In genomic region chr20:20215976-20216727, GRCh38 we compare ENCODE assay signal across 13 cellular contexts.
DNase-seq lines count a peak whose midpoint lies in the region; ATAC-seq and TF ChIP-seq lines count a peak whose summit lies in the region.
"Had no signal": no experiment of that assay in that cellular context is flagged by ENCODE, and none has a peak within 500 bp of the region (broad histone marks: within the 10 kb centered on the region; RNA-seq: fewer than 3 reads in every experiment).

No MANE protein-coding gene starts in this region.

- H3K9me3 Mint-ChIP-seq in T-cell: peaks cover 0 to 9% (median 8%) of the 10 kb centered on the region in 3 donors
- peaks cover 0 to 23% (median 5%) of the 10 kb centered on the region in 11 donors for H3K9me3 Mint-ChIP-seq in naive thymus-derived CD4-positive, alpha-beta T cell

- intact Hi-C loops in naive thymus-derived CD4-positive, alpha-beta T cell (cut with micrococcal nuclease): no loop called here

- no peaks in the 10 kb centered on the region for H3K9me3 ChIP-seq in naive thymus-derived CD4-positive, alpha-beta T cell (ENCODE audit: control insufficient read depth in 2 of 3, low read length in 3 of 3)
- H3K9me3 ChIP-seq in T-helper 17 cell (ENCODE audit: control insufficient read depth, low read length, poor library complexity, severe bottlenecking): no peaks in the 10 kb centered on the region

- no peak overlapping the region for H3K4me3 ChIP-seq in GM12865 (ENCODE audit: low read depth, low read length)
- no peak overlapping the region for H3K4me3 ChIP-seq in naive thymus-derived CD4-positive, alpha-beta T cell (ENCODE audit: low read length)

- peak in 2 of 4 experiments; percentile 7 to 54 for ATAC-seq in T-cell (replicated peaks in 1 of 4)
- peak; percentile 89 for ATAC-seq in naive thymus-derived CD4-positive, alpha-beta T cell
- ATAC-seq in GM18870 (IDR thresholded peaks at IDR 0.05; ENCODE audit: unreplicated experiment): no peak
- no peak for ATAC-seq in T-helper 17 cell
- ATAC-seq: activated CD4-positive, alpha-beta T cell treated with anti-CD3 and anti-CD28 coated beads for 36 hours had no signal

- H3K27me3 ChIP-seq in naive thymus-derived CD4-positive, alpha-beta T cell (ENCODE audit: control insufficient read depth in 2 of 2, insufficient read depth in 2 of 2, low read length in 2 of 2): no peaks in the 10 kb centered on the region

- H3K4me3 Mint-ChIP-seq in T-cell: no peak overlapping the region
- no peak overlapping the region for H3K4me3 Mint-ChIP-seq in naive thymus-derived CD4-positive, alpha-beta T cell
- no peak overlapping the region for H3K4me3 Mint-ChIP-seq in T-helper 17 cell
- H3K4me3 Mint-ChIP-seq: activated CD4-positive, alpha-beta T cell treated with anti-CD3 and anti-CD28 coated beads for 36 hours had no signal

- CTCF ChIA-PET in T-cell (lab: Charles Lee): interaction anchor here in 1 of 2 donors (1.1 kb wide), 1 partner anchor 23 kb away, joined by 3 read pairs; no protein-coding TSS in a partner anchor
- CTCF ChIA-PET in naive thymus-derived CD4-positive, alpha-beta T cell (lab: Charles Lee): no interaction called here

- H3K4me1 ChIP-seq in naive thymus-derived CD4-positive, alpha-beta T cell (ENCODE audit: control insufficient read depth in 2 of 2, insufficient read depth in 2 of 2, low read length in 2 of 2): no peaks in the 10 kb centered on the region

- H3K36me3 ChIP-seq in naive thymus-derived CD4-positive, alpha-beta T cell (ENCODE audit: control insufficient read depth in 2 of 3, insufficient read depth in 3 of 3, low read length in 3 of 3): no peaks in the 10 kb centered on the region

- DNase-seq in GM12865 (ENCODE audit: low read depth): peak; percentile 64
- DNase-seq in NCI-H2081 treated with DMSO at 0.1 percent for 48 hours (lab: John Stamatoyannopoulos, UW): peak; percentile 98
- DNase-seq in T-cell: peak in 22 of 34 experiments; percentile 3 to 56 (median 26)
- no peak for DNase-seq in naive thymus-derived CD4-positive, alpha-beta T cell
- DNase-seq in activated T-cell treated with anti-CD3 and anti-CD28 coated beads, Interleukin-2, amount 50 U/mL, for 48 hours: no peak
- DNase-seq in T-helper 17 cell: no peak
- DNase-seq in dedifferentiated amniotic fluid mesenchymal stem cell (ENCODE audit: extremely low spot score): no peak
- DNase-seq: activated CD4-positive, alpha-beta T cell treated with anti-CD3 and anti-CD28 coated beads for 36 hours; foreskin fibroblast; Kasumi-1; OCI-M1; stimulated activated CD4-positive, alpha-beta T cell treated with anti-CD3 and anti-CD28 coated beads, Interleukin-4, amount 100 ng/mL, for 24 hours had no signal

- TF ChIP-seq CTCF in GM12865 (IDR thresholded peaks at IDR 0.05; ENCODE audit: insufficient read depth, low read depth, low read length, missing control alignments): no peak

- no peak overlapping the region for H3K27ac ChIP-seq in naive thymus-derived CD4-positive, alpha-beta T cell (ENCODE audit: low read depth, low read length)

- H3K27me3 Mint-ChIP-seq in T-cell (peaks cover 15 to 23% of the 10 kb centered on the region in 2 donors), T-helper 17 cell (peaks cover 16% of the 10 kb centered on the region)
- H3K27me3 Mint-ChIP-seq in naive thymus-derived CD4-positive, alpha-beta T cell: peaks cover 11 to 18% (median 13%) of the 10 kb centered on the region in 5 donors

- no peaks in the 10 kb centered on the region for H3K36me3 Mint-ChIP-seq in T-cell
- H3K36me3 Mint-ChIP-seq in naive thymus-derived CD4-positive, alpha-beta T cell: no peaks in the 10 kb centered on the region
- no peaks in the 10 kb centered on the region for H3K36me3 Mint-ChIP-seq in T-helper 17 cell (ENCODE audit: low read depth)

- H3K27ac Mint-ChIP-seq in T-cell (no peak overlapping the region), T-helper 17 cell (no peak overlapping the region)
- no peak overlapping the region for H3K27ac Mint-ChIP-seq in naive thymus-derived CD4-positive, alpha-beta T cell
- H3K27ac Mint-ChIP-seq: activated CD4-positive, alpha-beta T cell treated with anti-CD3 and anti-CD28 coated beads for 36 hours had no signal

- no peaks in the 10 kb centered on the region for H3K4me1 Mint-ChIP-seq in T-cell
- H3K4me1 Mint-ChIP-seq in naive thymus-derived CD4-positive, alpha-beta T cell: no peaks in the 10 kb centered on the region
- no peaks in the 10 kb centered on the region for H3K4me1 Mint-ChIP-seq in T-helper 17 cell
- H3K4me1 Mint-ChIP-seq: activated CD4-positive, alpha-beta T cell treated with anti-CD3 and anti-CD28 coated beads for 36 hours had no signal

- POLR2A ChIA-PET in T-cell (lab: Charles Lee): no interaction called here
- POLR2A ChIA-PET in naive thymus-derived CD4-positive, alpha-beta T cell (lab: Charles Lee): no interaction called here

Comparison
In these comparisons a context has a peak if more than half of its experiments do, and no peak if none do; other contexts are left out.
1. DNase-seq: peak in GM12865 (single experiment), NCI-H2081 treated with DMSO at 0.1 percent for 48 hours (single experiment) and T-cell (22 of 34); none in naive thymus-derived CD4-positive, alpha-beta T cell (0 of 9), activated T-cell treated with anti-CD3 and anti-CD28 coated beads, Interleukin-2, amount 50 U/mL, for 48 hours (0 of 2), T-helper 17 cell (0 of 3) and dedifferentiated amniotic fluid mesenchymal stem cell (single experiment).